Comparison of ENCODE assay signal across 14 cellular contexts in the genomic region with DNA sequence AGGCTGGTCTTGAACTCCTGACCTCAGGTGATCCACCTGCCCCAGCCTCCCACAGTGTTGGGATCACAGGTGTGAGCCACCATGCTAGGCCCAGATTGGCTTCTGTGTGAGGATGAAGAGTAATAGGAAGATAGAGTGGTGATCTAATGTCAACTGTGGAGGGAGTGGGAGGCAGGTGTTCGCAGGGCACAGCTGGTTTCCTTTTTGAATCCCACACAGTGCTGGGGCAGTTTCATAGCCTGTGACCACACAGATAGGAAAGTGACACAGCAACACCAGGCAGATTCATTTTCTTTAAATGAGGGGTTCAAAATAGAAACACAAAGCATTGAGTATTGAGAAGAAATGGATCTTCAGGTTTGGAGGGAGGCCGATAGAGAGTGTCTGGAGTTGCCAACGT.
DNase-seq lines count a peak whose midpoint lies in the region; ATAC-seq lines count a peak whose summit lies in the region.
"Had no signal": no experiment of that assay in that cellular context is flagged by ENCODE, and none has a peak within 500 bp of the region (broad histone marks: within the 10 kb centered on the region; RNA-seq: fewer than 3 reads in every experiment).

No MANE protein-coding gene starts in this region.

- DNase-seq in NCI-H510A treated with DMSO at 0.1 percent for 48 hours (lab: John Stamatoyannopoulos, UW) (peak; percentile 12), NCI-H510A (lab: John Stamatoyannopoulos, UW) (no peak), myocyte (ENCODE audit: low read depth) (peak; percentile 87), NOMO-1 treated with dmso at 0.1 percent for 144 hours (lab: John Stamatoyannopoulos, UW; ENCODE audit: unreplicated experiment) (no peak), SK-N-DZ (ENCODE audit: low spot score) (no peak)
- DNase-seq: 8988T; activated CD8-positive, alpha-beta memory T cell treated with anti-CD3 and anti-CD28 coated beads, Interleukin-2, amount 10 ng/mL, durations not matched to agents 7 days and 5 days; mesenchymal stem cell; NCI-H2029; NCI-H774; stimulated activated CD8-positive, alpha-beta memory T cell treated with anti-CD3 and anti-CD28 coated beads, Interleukin-4, amount 100 ng/mL, for 48 hours had no signal

- ATAC-seq in GM19372 (IDR thresholded peaks at IDR 0.05; ENCODE audit: low read depth, unreplicated experiment) (peak; percentile 82), HG03108 (IDR thresholded peaks at IDR 0.05; ENCODE audit: unreplicated experiment) (peak; percentile 50), GM19023 (IDR thresholded peaks at IDR 0.05; ENCODE audit: unreplicated experiment) (no peak)
- ATAC-seq: activated CD8-positive, alpha-beta memory T cell treated with anti-CD3 and anti-CD28 coated beads, Interleukin-2, amount 10 ng/mL, durations not matched to agents 7 days and 5 days had no signal

Comparison
In these comparisons a context has a peak if more than half of its experiments do, and no peak if none do; other contexts are left out.
1. DNase-seq: peak in NCI-H510A treated with DMSO at 0.1 percent for 48 hours (single experiment) and myocyte (single experiment); none in NCI-H510A (single experiment), NOMO-1 treated with dmso at 0.1 percent for 144 hours (single experiment) and SK-N-DZ (single experiment).